ENCODE assay signal across 1 cellular context in the genomic region with DNA sequence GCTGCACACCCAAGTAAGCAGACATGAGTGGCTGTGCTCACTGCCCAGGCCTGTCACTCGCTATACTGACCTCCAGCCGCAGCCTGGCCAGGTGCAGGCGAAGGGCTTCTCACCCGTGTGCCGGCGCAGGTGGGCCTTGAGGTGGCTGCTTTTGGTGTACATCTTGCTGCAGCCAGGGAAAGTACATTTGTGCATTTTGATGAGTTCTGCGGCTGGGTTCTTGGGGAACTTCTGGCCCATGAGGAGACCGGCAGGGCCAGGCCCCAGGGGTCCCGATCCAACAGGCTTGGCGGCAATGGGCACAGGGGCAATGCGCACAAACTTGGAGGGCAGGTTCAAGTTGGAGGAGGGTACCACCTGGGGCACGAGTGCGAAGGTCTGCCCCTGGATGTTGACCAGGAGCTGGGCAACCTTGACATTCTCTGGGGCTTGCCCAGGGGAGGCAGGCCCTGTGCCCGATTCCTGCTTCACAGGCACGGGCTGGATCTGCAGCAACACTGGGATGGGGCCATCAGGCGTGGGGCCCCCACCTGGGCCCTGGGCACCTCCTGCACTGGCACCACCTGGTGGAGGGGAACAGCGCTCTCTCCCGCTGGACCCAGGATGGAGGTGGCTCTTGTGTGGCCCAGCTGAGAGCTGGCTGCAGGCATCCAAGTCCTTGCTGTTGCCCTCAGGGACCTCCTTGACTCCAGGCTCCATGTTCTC.
TF ChIP-seq lines count a peak whose summit lies in the region.

No MANE protein-coding gene starts in this region.

TF ChIP-seq in liver, 16 proteins besides CTCF, POLR2A, EP300 and RAD21 (continued from another document):
- no peak for TF ChIP-seq ZBTB33 (IDR thresholded peaks at IDR 0.05)
- TF ChIP-seq TAF1 (conservative IDR thresholded peaks at IDR 0.05) = no peak
- no peak for TF ChIP-seq HNF4G (IDR thresholded peaks at IDR 0.05)
- no peak for TF ChIP-seq GABPA (IDR thresholded peaks at IDR 0.05 in 1 of 2, conservative IDR thresholded peaks at IDR 0.05 in 1 of 2)
- TF ChIP-seq MAX (IDR thresholded peaks at IDR 0.05) = no peak
- no peak for TF ChIP-seq ATF3 (IDR thresholded peaks at IDR 0.05)
- TF ChIP-seq YY1 (IDR thresholded peaks at IDR 0.05) = no peak
- TF ChIP-seq FOXA2 (IDR thresholded peaks at IDR 0.05) = no peak
- TF ChIP-seq HNF4A (conservative IDR thresholded peaks at IDR 0.05) = no peak
- TF ChIP-seq NR2F2 (IDR thresholded peaks at IDR 0.05) = no peak
